15 cellular contexts compared by ENCODE assay signal in genomic region chr5:87924451-87924850, GRCh38.
"Had no signal": no experiment of that assay in that cellular context is flagged by ENCODE, and none has a peak within 500 bp of the region (broad histone marks: within the 10 kb centered on the region; RNA-seq: fewer than 3 reads in every experiment).

No MANE protein-coding gene starts in this region.

- H3K9ac ChIP-seq: neural progenitor cell had no signal

- H3K27ac ChIP-seq: foreskin keratinocyte, neural progenitor cell, ovary had no signal

- H3K27me3 ChIP-seq: foreskin keratinocyte, neural progenitor cell, ovary had no signal

- DNase-seq: activated CD4-positive, alpha-beta T cell treated with anti-CD3 and anti-CD28 coated beads, Interleukin-2, amount 10 ng/mL, durations not matched to agents 7 days and 5 days; activated CD8-positive, alpha-beta memory T cell treated with anti-CD3 and anti-CD28 coated beads, Interleukin-2, amount 50 U/mL, for 48 hours; activated gamma-delta T cell treated with Interleukin-2 at 50 U/mL for 16 hours; activated T-cell treated with anti-CD3 and anti-CD28 coated beads, Interleukin-2, amount 50 U/mL, for 72 hours; amygdala; effector CD8-positive, alpha-beta T cell; foreskin keratinocyte; naive B cell; ovary had no signal

- H3K27ac Mint-ChIP-seq: activated CD4-positive, alpha-beta T cell treated with anti-CD3 and anti-CD28 coated beads, Interleukin-2, amount 10 ng/mL, durations not matched to agents 7 days and 5 days; activated naive CD8-positive, alpha-beta T cell; activated T-cell treated with anti-CD3 and anti-CD28 coated beads, Interleukin-2, amount 50 U/mL, for 72 hours; brain; naive B cell; neural progenitor cell; stimulated activated memory B cell treated with anti-CD40 and anti-IgM and Interleukin-4, amounts not matched to agents 10 μg/mL and 1 μg/mL and 100 μg/mL, for 72 hours; T-helper 2 cell treated with Interferon-gamma antibody and Interleukin-4, amounts not matched to agents 5 μg/mL and 100 μg/mL, for 36 hours had no signal

- H3K36me3 Mint-ChIP-seq: activated naive CD8-positive, alpha-beta T cell; naive B cell; neural progenitor cell; stimulated activated memory B cell treated with anti-CD40 and anti-IgM and Interleukin-4, amounts not matched to agents 10 μg/mL and 1 μg/mL and 100 μg/mL, for 72 hours had no signal

- H3K36me3 ChIP-seq: neural progenitor cell, ovary had no signal

- H3K27me3 Mint-ChIP-seq: activated CD4-positive, alpha-beta T cell treated with anti-CD3 and anti-CD28 coated beads, Interleukin-2, amount 10 ng/mL, durations not matched to agents 7 days and 5 days; naive B cell; stimulated activated memory B cell treated with anti-CD40 and anti-IgM and Interleukin-4, amounts not matched to agents 10 μg/mL and 1 μg/mL and 100 μg/mL, for 72 hours had no signal

- H3K9me3 ChIP-seq: ovary had no signal

- H3K4me3 ChIP-seq: neural progenitor cell, ovary had no signal

- H3K4me3 Mint-ChIP-seq: activated CD4-positive, alpha-beta T cell treated with anti-CD3 and anti-CD28 coated beads, Interleukin-2, amount 10 ng/mL, durations not matched to agents 7 days and 5 days; activated naive CD8-positive, alpha-beta T cell; activated T-cell treated with anti-CD3 and anti-CD28 coated beads, Interleukin-2, amount 50 U/mL, for 72 hours; brain; central memory CD8-positive, alpha-beta T cell; naive B cell; neural progenitor cell; stimulated activated memory B cell treated with anti-CD40 and anti-IgM and Interleukin-4, amounts not matched to agents 10 μg/mL and 1 μg/mL and 100 μg/mL, for 72 hours; T-helper 2 cell treated with Interferon-gamma antibody and Interleukin-4, amounts not matched to agents 5 μg/mL and 100 μg/mL, for 36 hours had no signal

- H3K4me1 Mint-ChIP-seq: activated CD4-positive, alpha-beta T cell treated with anti-CD3 and anti-CD28 coated beads, Interleukin-2, amount 10 ng/mL, durations not matched to agents 7 days and 5 days; brain; central memory CD8-positive, alpha-beta T cell; naive B cell; neural progenitor cell; stimulated activated memory B cell treated with anti-CD40 and anti-IgM and Interleukin-4, amounts not matched to agents 10 μg/mL and 1 μg/mL and 100 μg/mL, for 72 hours had no signal

- H3K9me3 Mint-ChIP-seq: T-helper 2 cell treated with Interferon-gamma antibody and Interleukin-4, amounts not matched to agents 5 μg/mL and 100 μg/mL, for 36 hours had no signal

- ATAC-seq: activated T-cell treated with anti-CD3 and anti-CD28 coated beads, Interleukin-2, amount 50 U/mL, for 72 hours; foreskin keratinocyte; stimulated activated memory B cell treated with anti-CD40 and anti-IgM and Interleukin-4, amounts not matched to agents 10 μg/mL and 1 μg/mL and 100 μg/mL, for 72 hours had no signal

- H3K4me1 ChIP-seq: foreskin keratinocyte, neural progenitor cell had no signal
